Comparison of ENCODE assay signal across 11 cellular contexts in the genomic region with DNA sequence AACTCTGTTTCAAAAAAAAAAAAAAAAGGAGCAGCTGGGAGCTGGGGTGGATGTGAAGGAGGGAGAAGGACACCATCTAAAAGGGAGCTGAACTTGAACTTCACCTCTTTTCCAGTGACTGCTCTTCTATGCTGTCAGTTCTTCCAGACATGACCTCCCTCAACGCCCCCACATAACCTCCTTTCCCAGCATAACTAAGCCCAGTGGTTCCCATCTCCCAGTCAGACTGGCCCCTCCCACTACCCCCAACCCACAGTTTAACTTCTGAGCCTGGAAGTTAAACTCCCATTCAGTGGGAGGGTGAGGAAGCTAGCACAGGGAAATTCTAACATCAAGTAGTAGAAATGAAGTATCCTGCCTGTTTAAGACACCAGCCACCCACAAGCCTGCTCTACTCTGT. TPM values are rescaled to one million over a fixed set of nuclear protein-coding genes. Genes with fewer than 3 reads are reported as not detected.
A peak's percentile ranks its signal among the peaks of the same experiment; 100 is the strongest.
DNase-seq lines count a peak whose midpoint lies in the region; ATAC-seq and TF ChIP-seq lines count a peak whose summit lies in the region.
"Had no signal": no experiment of that assay in that cellular context is flagged by ENCODE, and none has a peak within 500 bp of the region (broad histone marks: within the 10 kb centered on the region; RNA-seq: fewer than 3 reads in every experiment).

No MANE protein-coding gene starts in this region.

- H3K27ac Mint-ChIP-seq in activated T-helper 2 cell treated with anti-CD3 and anti-CD28 coated beads, Interferon-gamma antibody, Interleukin-2, Interleukin-4, amounts not matched to agents 10 μg/mL and 5 μg/mL and 100 μg/mL, durations not matched to agents 14 hours and 24 hours and 36 hours, result peak overlapping the region; percentile 35

- H3K27ac ChIP-seq in cardiac muscle cell (peak overlapping the region; percentile 98), layer of hippocampus (ENCODE audit: low read depth, low read length) (peak overlapping the region; percentile 23), thoracic aorta (peak overlapping the region; percentile 67 to 95), lower lobe of right lung (no peak overlapping the region)

- H3K4me1 Mint-ChIP-seq in activated T-helper 2 cell treated with anti-CD3 and anti-CD28 coated beads, Interferon-gamma antibody, Interleukin-2, Interleukin-4, amounts not matched to agents 10 μg/mL and 5 μg/mL and 100 μg/mL, durations not matched to agents 14 hours and 24 hours and 36 hours (ENCODE audit: low read depth), result peaks cover 30% of the 10 kb centered on the region

- H3K4me3 ChIP-seq in cardiac muscle cell, result no peak overlapping the region
- peak overlapping the region; percentile 92 for H3K4me3 ChIP-seq in thoracic aorta
- no peak overlapping the region for H3K4me3 ChIP-seq in lower lobe of right lung

- peaks cover 32% of the 10 kb centered on the region for H3K4me1 ChIP-seq in cardiac muscle cell (ENCODE audit: low read depth)
- H3K4me1 ChIP-seq in thoracic aorta (ENCODE audit: control insufficient read depth in 1 of 2, low read depth in 2 of 2), result peaks cover 64 to 81% of the 10 kb centered on the region in 2 donors
- peaks cover 60% of the 10 kb centered on the region for H3K4me1 ChIP-seq in lower lobe of right lung

- peaks cover 48% of the 10 kb centered on the region for H3K36me3 Mint-ChIP-seq in activated T-helper 2 cell treated with anti-CD3 and anti-CD28 coated beads, Interferon-gamma antibody, Interleukin-2, Interleukin-4, amounts not matched to agents 10 μg/mL and 5 μg/mL and 100 μg/mL, durations not matched to agents 14 hours and 24 hours and 36 hours (ENCODE audit: low read depth)

- H3K4me3 Mint-ChIP-seq in activated T-helper 2 cell treated with anti-CD3 and anti-CD28 coated beads, Interferon-gamma antibody, Interleukin-2, Interleukin-4, amounts not matched to agents 10 μg/mL and 5 μg/mL and 100 μg/mL, durations not matched to agents 14 hours and 24 hours and 36 hours (ENCODE audit: low read depth), result peak overlapping the region; percentile 38

- no peak for DNase-seq in cardiac muscle cell (ENCODE audit: low read depth in 1 of 2, low spot score in 1 of 2)
- DNase-seq in Right ventricle myocardium inferior (ENCODE audit: missing footprints), result no peak
- DNase-seq in activated T-helper 2 cell treated with anti-CD3 and anti-CD28 coated beads, Interferon-gamma antibody, Interleukin-2, Interleukin-4, amounts not matched to agents 10 μg/mL and 5 μg/mL and 100 μg/mL, durations not matched to agents 14 hours and 24 hours and 36 hours (ENCODE audit: low spot score), result no peak
- DNase-seq in thoracic aorta (ENCODE audit: low spot score), result no peak
- DNase-seq in lower lobe of right lung, result no peak
- no peak for DNase-seq in UCSD-AML1 (lab: John Stamatoyannopoulos, UW; ENCODE audit: unreplicated experiment)
- DNase-seq: activated CD4-positive, CD25-positive, alpha-beta regulatory T cell; NCI-H2081 treated with DMSO at 0.1 percent for 48 hours had no signal

- H3K9me3 ChIP-seq in cardiac muscle cell (ENCODE audit: low read depth), result no peaks in the 10 kb centered on the region
- no peaks in the 10 kb centered on the region for H3K9me3 ChIP-seq in thoracic aorta
- no peaks in the 10 kb centered on the region for H3K9me3 ChIP-seq in lower lobe of right lung

- H3K36me3 ChIP-seq in cardiac muscle cell, result peaks cover 11% of the 10 kb centered on the region
- peaks cover 40% of the 10 kb centered on the region for H3K36me3 ChIP-seq in thoracic aorta
- H3K36me3 ChIP-seq in lower lobe of right lung, result peaks cover 49% of the 10 kb centered on the region

- intact Hi-C loops in Right ventricle myocardium inferior (cut with DNase I), result loop anchor here (10.0 kb wide), 1 partner anchor 84 kb away; a partner anchor contains a TSS
- intact Hi-C loops in activated T-helper 2 cell treated with anti-CD3 and anti-CD28 coated beads, Interferon-gamma antibody, Interleukin-2, Interleukin-4, amounts not matched to agents 10 μg/mL and 5 μg/mL and 100 μg/mL, durations not matched to agents 14 hours and 24 hours and 36 hours (cut with micrococcal nuclease), result no loop called here
- intact Hi-C loops in lower lobe of right lung (cut with DNase I), result no loop called here

- TF ChIP-seq CTCF in cardiac muscle cell (IDR thresholded peaks at IDR 0.05; ENCODE audit: low read depth, low read length) (no peak), thoracic aorta (IDR thresholded peaks at IDR 0.05) (no peak), lower lobe of right lung (IDR thresholded peaks at IDR 0.05) (no peak)

- H3K27me3 ChIP-seq in cardiac muscle cell, result no peaks in the 10 kb centered on the region
- H3K27me3 ChIP-seq in layer of hippocampus (ENCODE audit: control insufficient read depth, insufficient read depth, low read length), result no peaks in the 10 kb centered on the region
- H3K27me3 ChIP-seq in thoracic aorta (replicated peaks; ENCODE audit: insufficient read depth), result no peaks in the 10 kb centered on the region
- no peaks in the 10 kb centered on the region for H3K27me3 ChIP-seq in lower lobe of right lung (ENCODE audit: low read depth)

- H3K9me3 Mint-ChIP-seq in activated T-helper 2 cell treated with anti-CD3 and anti-CD28 coated beads, Interferon-gamma antibody, Interleukin-2, Interleukin-4, amounts not matched to agents 10 μg/mL and 5 μg/mL and 100 μg/mL, durations not matched to agents 14 hours and 24 hours and 36 hours, result no peaks in the 10 kb centered on the region

- ATAC-seq in Right ventricle myocardium inferior (no peak), thoracic aorta (ENCODE audit: insufficient number of reproducible peaks, low FRiP score, low read depth) (no peak), lower lobe of right lung (no peak), GM18858 (IDR thresholded peaks at IDR 0.05; ENCODE audit: unreplicated experiment) (no peak)
- ATAC-seq: Panc1 had no signal

- no peaks in the 10 kb centered on the region for H3K27me3 Mint-ChIP-seq in activated T-helper 2 cell treated with anti-CD3 and anti-CD28 coated beads, Interferon-gamma antibody, Interleukin-2, Interleukin-4, amounts not matched to agents 10 μg/mL and 5 μg/mL and 100 μg/mL, durations not matched to agents 14 hours and 24 hours and 36 hours (ENCODE audit: low read depth)

RNA-seq across cellular contexts. Expression of a gene that starts 1.8 kb away (rescaled TPM):
- total RNA-seq in cardiac muscle cell, result 59.3 and 76.9 TPM in 2 replicates
- polyA plus RNA-seq in cardiac muscle cell, result 108 and 149 TPM in 2 replicates
- 68.4 TPM for total RNA-seq in Right ventricle myocardium inferior
- 58.8 and 66.8 TPM in 2 replicates for total RNA-seq in activated T-helper 2 cell treated with anti-CD3 and anti-CD28 coated beads, Interferon-gamma antibody, Interleukin-2, Interleukin-4, amounts not matched to agents 10 μg/mL and 5 μg/mL and 100 μg/mL, durations not matched to agents 14 hours and 24 hours and 36 hours
- total RNA-seq in thoracic aorta, result 100 to 1,000 TPM; 106 to 159 TPM
- 67.4 TPM for total RNA-seq in lower lobe of right lung

RNA-seq across cellular contexts. Expression of a gene that starts 2.2 kb away (rescaled TPM):
- total RNA-seq in cardiac muscle cell, result 15.4 and 23.7 TPM in 2 replicates
- polyA plus RNA-seq in cardiac muscle cell, result 16.8 and 23.1 TPM in 2 replicates
- 6.0 TPM for total RNA-seq in Right ventricle myocardium inferior
- total RNA-seq in activated T-helper 2 cell treated with anti-CD3 and anti-CD28 coated beads, Interferon-gamma antibody, Interleukin-2, Interleukin-4, amounts not matched to agents 10 μg/mL and 5 μg/mL and 100 μg/mL, durations not matched to agents 14 hours and 24 hours and 36 hours, result 10.2 and 12.2 TPM in 2 replicates
- 10 to 100 TPM in 1 of 2 donors, 1 to 10 TPM in 1; 5.9 to 11.9 TPM for total RNA-seq in thoracic aorta
- total RNA-seq in lower lobe of right lung, result 8.6 TPM

RNA-seq across cellular contexts. Expression of a gene that starts 20.4 kb away (rescaled TPM):
- total RNA-seq in cardiac muscle cell (0.25 TPM in 1 of 2 replicates, not detected in the other), Right ventricle myocardium inferior (not detected), thoracic aorta (not detected), lower lobe of right lung (not detected)
- 0.27 TPM in 1 of 2 replicates, not detected in the other for polyA plus RNA-seq in cardiac muscle cell
- total RNA-seq in activated T-helper 2 cell treated with anti-CD3 and anti-CD28 coated beads, Interferon-gamma antibody, Interleukin-2, Interleukin-4, amounts not matched to agents 10 μg/mL and 5 μg/mL and 100 μg/mL, durations not matched to agents 14 hours and 24 hours and 36 hours, result 0.11 TPM in 1 of 2 replicates, not detected in the other
